Comparison of ENCODE assay signal across 9 cellular contexts in genomic region chr5:53041071-53041692, GRCh38. TPM values are rescaled to one million over a fixed set of nuclear protein-coding genes. Genes with fewer than 3 reads are reported as not detected.
A peak's percentile ranks its signal among the peaks of the same experiment; 100 is the strongest.
DNase-seq lines count a peak whose midpoint lies in the region; ATAC-seq, FAIRE-seq and TF ChIP-seq lines count a peak whose summit lies in the region.
"Had no signal": no experiment of that assay in that cellular context is flagged by ENCODE, and none has a peak within 500 bp of the region (broad histone marks: within the 10 kb centered on the region; RNA-seq: fewer than 3 reads in every experiment).

No MANE protein-coding gene starts in this region.

- H3K36me3 Mint-ChIP-seq in CD8-positive, alpha-beta T cell, result no peaks in the 10 kb centered on the region

- CTCF ChIA-PET in CD8-positive, alpha-beta T cell (lab: Charles Lee), result no interaction called here

- no peaks in the 10 kb centered on the region for H3K9me3 Mint-ChIP-seq in CD8-positive, alpha-beta T cell

- peaks cover 21% of the 10 kb centered on the region for H3K4me1 Mint-ChIP-seq in CD8-positive, alpha-beta T cell (ENCODE audit: low read depth)

- ATAC-seq in CD8-positive, alpha-beta T cell, result peak; percentile 64
- peak; percentile 98 for ATAC-seq in GM19438 (IDR thresholded peaks at IDR 0.05; ENCODE audit: low read depth, unreplicated experiment)
- ATAC-seq in HG03196 (IDR thresholded peaks at IDR 0.05; ENCODE audit: unreplicated experiment), result peak; percentile 98
- ATAC-seq in upper lobe of left lung (ENCODE audit: low FRiP score in 2 of 2), result no peak
- ATAC-seq: Right ventricle myocardium inferior had no signal

- TF ChIP-seq EP300 in upper lobe of left lung (IDR thresholded peaks at IDR 0.05), result no peak

- no peaks in the 10 kb centered on the region for H3K36me3 ChIP-seq in CD8-positive, alpha-beta T cell (ENCODE audit: insufficient read depth, low read length)
- no peaks in the 10 kb centered on the region for H3K36me3 ChIP-seq in brain microvascular endothelial cell (replicated peaks)
- no peaks in the 10 kb centered on the region for H3K36me3 ChIP-seq in upper lobe of left lung

- peak overlapping the region; percentile 72 for H3K27ac Mint-ChIP-seq in CD8-positive, alpha-beta T cell

- H3K27me3 ChIP-seq in CD8-positive, alpha-beta T cell (ENCODE audit: insufficient read depth, low read length), result no peaks in the 10 kb centered on the region
- H3K27me3 ChIP-seq in brain microvascular endothelial cell (replicated peaks) (no peaks in the 10 kb centered on the region), upper lobe of left lung (no peaks in the 10 kb centered on the region)

- TF ChIP-seq CTCF in CD8-positive, alpha-beta T cell (IDR thresholded peaks at IDR 0.05), result no peak
- TF ChIP-seq CTCF in brain microvascular endothelial cell (IDR thresholded peaks at IDR 0.05; ENCODE audit: low read depth, low read length, missing control alignments) (no peak), upper lobe of left lung (IDR thresholded peaks at IDR 0.05) (no peak)

- H3K4me3 Mint-ChIP-seq in CD8-positive, alpha-beta T cell, result peak overlapping the region; percentile 76

- in situ Hi-C loops in brain microvascular endothelial cell (cut with HindIII; ENCODE audit: low pct_ligation_motif_present, low sequenced_read_pairs), result no loop called here

- intact Hi-C loops in CD8-positive, alpha-beta T cell (cut with DNase I, micrococcal nuclease), result no loop called here

- POLR2A ChIA-PET in CD8-positive, alpha-beta T cell (lab: Charles Lee), result no interaction called here

- H3K4me1 ChIP-seq in CD8-positive, alpha-beta T cell (ENCODE audit: insufficient read depth, low read length), result peaks cover 7% of the 10 kb centered on the region
- peaks cover 18 to 33% (median 25%) of the 10 kb centered on the region in 4 donors for H3K4me1 ChIP-seq in upper lobe of left lung

- H3K4me3 ChIP-seq in CD8-positive, alpha-beta T cell (ENCODE audit: low read depth, low read length), result peak overlapping the region; percentile 5
- H3K4me3 ChIP-seq in brain microvascular endothelial cell (ENCODE audit: low read depth, low read length), result no peak overlapping the region
- peak overlapping the region in 2 of 4 donors; percentile 7 to 18 for H3K4me3 ChIP-seq in upper lobe of left lung

- DNase-seq in CD8-positive, alpha-beta T cell, result no peak
- peak; percentile 63 for DNase-seq in brain microvascular endothelial cell
- no peak for DNase-seq in upper lobe of left lung
- no peak for DNase-seq in Ammon's horn (ENCODE audit: low spot score)
- DNase-seq in urothelium cell line (ENCODE audit: low spot score), result no peak
- no peak for DNase-seq in NCI-H2171 treated with DMSO at 0.1 percent for 48 hours (lab: John Stamatoyannopoulos, UW)

- H3K27me3 Mint-ChIP-seq in CD8-positive, alpha-beta T cell (ENCODE audit: low read depth), result no peaks in the 10 kb centered on the region

- WGBS in upper lobe of left lung, 2 donors, result 32% methylated on average over 4 of the region's 4 CpGs

- FAIRE-seq in urothelium cell line (lab: Jason Lieb, UNC), result no peak

- no peak overlapping the region for H3K27ac ChIP-seq in CD8-positive, alpha-beta T cell (ENCODE audit: low read depth, low read length)
- H3K27ac ChIP-seq in brain microvascular endothelial cell (no peak overlapping the region), upper lobe of left lung (peak overlapping the region in 1 of 4 donors; percentile 19)

- no peak for TF ChIP-seq POLR2A in upper lobe of left lung (IDR thresholded peaks at IDR 0.05)

- no peaks in the 10 kb centered on the region for H3K9me3 ChIP-seq in CD8-positive, alpha-beta T cell (ENCODE audit: low read length)
- H3K9me3 ChIP-seq in upper lobe of left lung, result no peaks in the 10 kb centered on the region

RNA-seq across cellular contexts. Expression of gene ITGA2, which starts 52.0 kb away (rescaled TPM):
- not detected for total RNA-seq in CD8-positive, alpha-beta T cell
- 10 to 100 TPM in 4 of 6 donors, 1 to 10 TPM in 2; 4.2 to 45.8 (median 13.7) TPM for total RNA-seq in upper lobe of left lung

Comparison
In these comparisons a context has a peak if more than half of its experiments do, and no peak if none do; other contexts are left out.
1. ATAC-seq: peak in CD8-positive, alpha-beta T cell (single experiment), GM19438 (single experiment) and HG03196 (single experiment); none in upper lobe of left lung (0 of 2).
2. RNA of gene ITGA2, which starts 52.0 kb away (total RNA-seq): 4.2 to 45.8 TPM in upper lobe of left lung; not detected in CD8-positive, alpha-beta T cell; every median in the first group is over 4 times any median in the second.